Comparison of ENCODE assay signal across 14 cellular contexts in the genomic region with DNA sequence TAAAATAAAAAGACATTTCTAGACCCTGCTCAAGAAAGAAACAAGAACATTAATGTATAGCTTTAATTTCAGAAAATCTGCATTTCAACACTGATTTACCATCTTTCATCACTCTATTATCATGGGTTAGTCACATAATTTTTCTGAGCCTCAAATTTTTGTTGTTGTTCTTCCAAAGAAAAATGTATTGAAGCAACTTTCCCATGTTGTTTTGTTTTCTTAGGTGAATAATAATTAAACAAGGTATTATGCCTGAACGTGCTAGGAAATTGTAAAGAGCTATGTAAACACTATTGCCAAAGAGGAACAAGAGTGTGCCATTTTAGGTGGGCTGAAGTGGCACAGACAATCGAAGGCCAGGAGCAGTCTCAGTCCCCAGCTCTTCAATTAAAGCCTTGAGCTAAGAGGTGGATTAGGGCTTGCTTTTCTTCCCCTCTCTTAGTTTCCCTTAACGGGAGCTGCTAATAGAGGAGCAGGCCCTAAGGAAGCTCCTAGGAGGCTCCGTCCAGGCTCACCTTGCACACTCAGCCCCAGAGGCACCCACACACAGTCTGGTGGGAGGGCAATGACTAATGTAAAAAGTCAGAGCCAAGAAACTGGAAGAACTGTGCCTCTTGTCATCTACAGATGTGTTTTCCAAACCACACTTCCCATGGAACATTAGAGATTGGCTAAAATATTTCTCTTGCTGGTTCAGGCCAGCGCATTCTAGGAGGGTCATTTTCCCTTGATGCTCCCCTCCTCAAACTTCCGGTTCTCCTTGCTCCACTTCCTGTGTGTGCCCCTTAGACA. TPM values are rescaled to one million over a fixed set of nuclear protein-coding genes. Genes with fewer than 3 reads are reported as not detected.
A peak's percentile ranks its signal among the peaks of the same experiment; 100 is the strongest.
DNase-seq lines count a peak whose midpoint lies in the region; ATAC-seq and TF ChIP-seq lines count a peak whose summit lies in the region.
"Had no signal": no experiment of that assay in that cellular context is flagged by ENCODE, and none has a peak within 500 bp of the region (broad histone marks: within the 10 kb centered on the region; RNA-seq: fewer than 3 reads in every experiment).

No MANE protein-coding gene starts in this region.

- ATAC-seq in GM19397 (IDR thresholded peaks at IDR 0.05; ENCODE audit: unreplicated experiment): no peak
- no peak for ATAC-seq in GM21723 (IDR thresholded peaks at IDR 0.05; ENCODE audit: unreplicated experiment)

- H3K14ac ChIP-seq in neuronal stem cell (ENCODE audit: low read length): no peak overlapping the region

- H3K27me3 ChIP-seq in neuronal stem cell (ENCODE audit: control insufficient read depth in 3 of 3, insufficient read depth in 3 of 3, low read depth in 1 of 3, low read length in 3 of 3): peaks cover 0 to 7% (median 0%) of the 10 kb centered on the region in 3 experiments
- H3K27me3 ChIP-seq: adrenal gland had no signal

- no peak overlapping the region for H3K4me3 Mint-ChIP-seq in chondrocyte (ENCODE audit: unreplicated experiment)
- H3K4me3 Mint-ChIP-seq: CD4-positive, CD25-positive, alpha-beta regulatory T cell had no signal

- no peaks in the 10 kb centered on the region for H3K9me3 ChIP-seq in neuronal stem cell (replicated peaks in 1 of 2; ENCODE audit: control insufficient read depth in 2 of 2, insufficient read depth in 1 of 2, low read depth in 1 of 2, low read length in 2 of 2)
- H3K9me3 ChIP-seq: adrenal gland had no signal

- no peaks in the 10 kb centered on the region for H3K36me3 Mint-ChIP-seq in chondrocyte (ENCODE audit: low read depth)
- H3K36me3 Mint-ChIP-seq: CD4-positive, CD25-positive, alpha-beta regulatory T cell had no signal

- peak overlapping the region; percentile 60 for H2AFZ ChIP-seq in neuronal stem cell (ENCODE audit: low read length)

- peak; percentile 22 for DNase-seq in DMS79 treated with DMSO at 0.1 percent for 48 hours (lab: John Stamatoyannopoulos, UW)
- DNase-seq in NCI-H1105 treated with DMSO at 0.1 percent for 48 hours (lab: John Stamatoyannopoulos, UW): peak; percentile 67
- no peak for DNase-seq in chondrocyte (ENCODE audit: low spot score)
- no peak for DNase-seq in neuronal stem cell (ENCODE audit: low spot score)
- no peak for DNase-seq in UCSD-AML1 (lab: John Stamatoyannopoulos, UW; ENCODE audit: unreplicated experiment)
- no peak for DNase-seq in middle frontal gyrus (ENCODE audit: extremely low spot score, low spot score)
- DNase-seq: activated CD4-positive, CD25-positive, alpha-beta regulatory T cell; adrenal gland; CD4-positive, CD25-positive, alpha-beta regulatory T cell; effector CD4-positive, alpha-beta T cell; NCI-H1694; stimulated activated CD4-positive, alpha-beta T cell treated with anti-CD3 and anti-CD28 coated beads, Interleukin-1b, Interleukin-23, amount 100 ng/mL, for 48 hours had no signal

- H3K4ac ChIP-seq in neuronal stem cell (ENCODE audit: low read length): no peak overlapping the region

- H3K4me2 ChIP-seq in neuronal stem cell (ENCODE audit: insufficient read depth, low read length, poor library complexity, severe bottlenecking): no peak overlapping the region

- no peaks in the 10 kb centered on the region for H3K27me3 Mint-ChIP-seq in chondrocyte (ENCODE audit: low read depth)
- H3K27me3 Mint-ChIP-seq: CD4-positive, CD25-positive, alpha-beta regulatory T cell had no signal

- H3K4me1 Mint-ChIP-seq in chondrocyte (ENCODE audit: low read depth): peaks cover 34% of the 10 kb centered on the region

- no peak overlapping the region for H4K8ac ChIP-seq in neuronal stem cell (ENCODE audit: low read depth, low read length)

- H3K27ac Mint-ChIP-seq in chondrocyte (ENCODE audit: unreplicated experiment): peak overlapping the region; percentile 41

- TF ChIP-seq CTCF in chondrocyte (IDR thresholded peaks at IDR 0.05): no peak

- H3K4me1 ChIP-seq in neuronal stem cell (ENCODE audit: control insufficient read depth in 2 of 2, insufficient read depth in 1 of 2, low read depth in 1 of 2, low read length in 2 of 2): no peaks in the 10 kb centered on the region
- H3K4me1 ChIP-seq: adrenal gland had no signal

- no peak overlapping the region for H2BK120ac ChIP-seq in neuronal stem cell (ENCODE audit: low read depth, low read length)

- no peak overlapping the region for H2BK5ac ChIP-seq in neuronal stem cell (ENCODE audit: low read length)

- H3K36me3 ChIP-seq in neuronal stem cell (replicated peaks in 1 of 2; ENCODE audit: control insufficient read depth in 2 of 2, insufficient read depth in 2 of 2, low read length in 2 of 2): no peaks in the 10 kb centered on the region
- H3K36me3 ChIP-seq: adrenal gland had no signal

- no peak overlapping the region for H2BK15ac ChIP-seq in neuronal stem cell (ENCODE audit: low read length)

- no peak overlapping the region for H2AK5ac ChIP-seq in neuronal stem cell (ENCODE audit: low read depth, low read length)

- no peaks in the 10 kb centered on the region for H3K9me3 Mint-ChIP-seq in chondrocyte (ENCODE audit: low read depth)
- H3K9me3 Mint-ChIP-seq: CD4-positive, CD25-positive, alpha-beta regulatory T cell had no signal

- H4K91ac ChIP-seq in neuronal stem cell (ENCODE audit: low read depth, low read length, poor library complexity): no peak overlapping the region

- H3K23ac ChIP-seq in neuronal stem cell (ENCODE audit: low read depth, low read length, poor library complexity): no peak overlapping the region

- H3K4me3 ChIP-seq in neuronal stem cell (ENCODE audit: low read length in 2 of 2): no peak overlapping the region
- H3K4me3 ChIP-seq: adrenal gland had no signal

- H3K79me1 ChIP-seq in neuronal stem cell (ENCODE audit: low read depth, low read length): no peaks in the 10 kb centered on the region

- H3K9ac ChIP-seq in neuronal stem cell (ENCODE audit: low read depth, low read length, poor library complexity): no peak overlapping the region

- WGBS in neuronal stem cell (ENCODE audit: extremely low coverage in 2 of 2, insufficient read length in 2 of 2, insufficient replicate concordance in 1 of 2), 2 donors: no CpG with 5 or more reads among the region's 6 CpGs

- no peak overlapping the region for H3K18ac ChIP-seq in neuronal stem cell (ENCODE audit: low read length)

- H3K27ac ChIP-seq in neuronal stem cell (replicated peaks; ENCODE audit: low read length): no peak overlapping the region
- H3K27ac ChIP-seq: adrenal gland had no signal

- H2BK12ac ChIP-seq in neuronal stem cell (ENCODE audit: low read length): no peak overlapping the region

RNA-seq across cellular contexts. Expression of a gene that starts 8.8 kb away (rescaled TPM):
- total RNA-seq in chondrocyte: 10.4 to 14.8 TPM (median 14.4 TPM) in 3 replicates
- polyA plus RNA-seq in neuronal stem cell (2013, experiment 1 of 2): 3.4 TPM
- 3.6 TPM for polyA plus RNA-seq in neuronal stem cell (2013, experiment 2 of 2)

Comparison
In these comparisons a context has a peak if more than half of its experiments do, and no peak if none do; other contexts are left out.
1. DNase-seq: peak in DMS79 treated with DMSO at 0.1 percent for 48 hours (single experiment) and NCI-H1105 treated with DMSO at 0.1 percent for 48 hours (single experiment); none in chondrocyte (single experiment), neuronal stem cell (single experiment), UCSD-AML1 (single experiment) and middle frontal gyrus (single experiment).